ENCODE assay signal across 18 cellular contexts in genomic region chr2:180675170-180675569, GRCh38.
"Had no signal": no experiment of that assay in that cellular context is flagged by ENCODE, and none has a peak within 500 bp of the region (broad histone marks: within the 10 kb centered on the region; RNA-seq: fewer than 3 reads in every experiment).

No MANE protein-coding gene starts in this region.

- H3K4me3 ChIP-seq: lung, ovary, spleen, stomach, thoracic aorta had no signal

- H3K4me1 Mint-ChIP-seq: activated naive CD8-positive, alpha-beta T cell treated with anti-CD3 and anti-CD28 coated beads, Interleukin-2, amount 50 U/mL, for 24 hours; activated T-helper 17 cell treated with anti-CD3 and anti-CD28 coated beads, Interleukin-2, amount 50 U/mL, for 72 hours; immature natural killer cell; naive B cell had no signal

- H3K27ac ChIP-seq: ovary, spleen, stomach, thoracic aorta had no signal

- H3K9me3 Mint-ChIP-seq: activated naive CD4-positive, alpha-beta T cell treated with anti-CD3 and anti-CD28 coated beads for 36 hours; activated naive CD8-positive, alpha-beta T cell treated with anti-CD3 and anti-CD28 coated beads, Interleukin-2, amount 50 U/mL, for 24 hours; dendritic cell treated with granulocyte-macrophage colony-stimulating factor and Interleukin-4, amounts not matched to agents 40 ng/mL and 50 ng/mL, for 4 days; naive B cell had no signal

- H3K27me3 ChIP-seq: ovary, stomach had no signal

- ATAC-seq: activated naive CD8-positive, alpha-beta T cell treated with anti-CD3 and anti-CD28 coated beads, Interleukin-2, amount 50 U/mL, for 24 hours; activated T-helper 17 cell treated with anti-CD3 and anti-CD28 coated beads, Interleukin-2, amount 50 U/mL, for 72 hours; sciatic nerve had no signal

- H3K36me3 Mint-ChIP-seq: immature natural killer cell, naive B cell had no signal

- DNase-seq: activated CD4-positive, alpha-beta T cell treated with anti-CD3 and anti-CD28 coated beads, Interleukin-2, amount 50 U/mL, for 4 hours; activated CD4-positive, CD25-positive, alpha-beta regulatory T cell treated with anti-CD3 and anti-CD28 coated beads, Interleukin-2, amount 50 U/mL, for 72 hours; activated naive CD4-positive, alpha-beta T cell treated with anti-CD3 and anti-CD28 coated beads for 36 hours; activated naive CD8-positive, alpha-beta T cell treated with anti-CD3 and anti-CD28 coated beads, Interleukin-2, amount 50 U/mL, for 24 hours; activated T-cell treated with anti-CD3 and anti-CD28 coated beads for 4 hours; aorta; effector memory CD4-positive, alpha-beta T cell; head of caudate nucleus; immature natural killer cell; naive B cell; ovary; spleen; stomach had no signal

- H3K27ac Mint-ChIP-seq: activated naive CD4-positive, alpha-beta T cell treated with anti-CD3 and anti-CD28 coated beads for 36 hours; activated naive CD8-positive, alpha-beta T cell treated with anti-CD3 and anti-CD28 coated beads, Interleukin-2, amount 50 U/mL, for 24 hours; activated T-helper 17 cell treated with anti-CD3 and anti-CD28 coated beads, Interleukin-2, amount 50 U/mL, for 72 hours; dendritic cell treated with granulocyte-macrophage colony-stimulating factor and Interleukin-4, amounts not matched to agents 40 ng/mL and 50 ng/mL, for 4 days; immature natural killer cell had no signal

- H3K4me3 Mint-ChIP-seq: activated naive CD4-positive, alpha-beta T cell treated with anti-CD3 and anti-CD28 coated beads for 36 hours; activated naive CD8-positive, alpha-beta T cell treated with anti-CD3 and anti-CD28 coated beads, Interleukin-2, amount 50 U/mL, for 24 hours; activated T-helper 17 cell treated with anti-CD3 and anti-CD28 coated beads, Interleukin-2, amount 50 U/mL, for 72 hours; dendritic cell treated with granulocyte-macrophage colony-stimulating factor and Interleukin-4, amounts not matched to agents 40 ng/mL and 50 ng/mL, for 4 days; immature natural killer cell; naive B cell had no signal

- H3K36me3 ChIP-seq: ovary, spleen, stomach, thoracic aorta had no signal

- H3K4me1 ChIP-seq: spleen had no signal

- H3K9me3 ChIP-seq: ovary, spleen, stomach, thoracic aorta had no signal
